8 cellular contexts compared by ENCODE assay signal in genomic region chr17:29042679-29043538, GRCh38. TPM values are rescaled to one million over a fixed set of nuclear protein-coding genes. Genes with fewer than 3 reads are reported as not detected.
DNase-seq lines count a peak whose midpoint lies in the region; ATAC-seq, FAIRE-seq and TF ChIP-seq lines count a peak whose summit lies in the region.

Gene PIPOX, plus strand, starts transcription at chr17:29043141. Its CDS starts 85 bp downstream, at chr17:29043226.

- ATAC-seq in activated B cell treated with CpG ODN at 0.5 μM for 24 hours (ENCODE audit: low read depth) (peak; percentile 77), HG03175 (IDR thresholded peaks at IDR 0.05; ENCODE audit: unreplicated experiment) (no peak)

- FAIRE-seq in H54 (lab: Jason Lieb, UNC) = no peak

- H3K27me3 ChIP-seq in iPS-18a (ENCODE audit: control insufficient read depth, insufficient read depth, low read length) (no peaks in the 10 kb centered on the region), stomach (peaks cover 0 to 6% (median 2%) of the 10 kb centered on the region in 3 donors)

- peak within 1 kb of the TSS; percentile 31 for H3K9ac ChIP-seq in iPS-18a (ENCODE audit: low read length)

- no peak for TF ChIP-seq CTCF in GM12865 (IDR thresholded peaks at IDR 0.05; ENCODE audit: insufficient read depth, low read depth, low read length, missing control alignments)
- TF ChIP-seq CTCF in activated B cell treated with CpG ODN at 0.5 μM for 24 hours (IDR thresholded peaks at IDR 0.05) = no peak
- TF ChIP-seq CTCF in stomach (IDR thresholded peaks at IDR 0.05) = no peak

- H3K4me1 ChIP-seq in iPS-18a (ENCODE audit: control insufficient read depth, low read depth, low read length) (peaks cover 45% of the 10 kb centered on the region), stomach (peaks cover 0 to 15% (median 12%) of the 10 kb centered on the region in 4 donors)

- no peak within 1 kb of the TSS for H3K27ac Mint-ChIP-seq in activated B cell treated with CpG ODN at 0.5 μM for 24 hours

- H3K36me3 ChIP-seq in iPS-18a (ENCODE audit: control insufficient read depth, low read depth, low read length) = peaks cover 3% of the 10 kb centered on the region
- no peaks in the 10 kb centered on the region for H3K36me3 ChIP-seq in stomach

- CTCF ChIA-PET in activated B cell treated with CpG ODN at 0.5 μM for 24 hours (lab: Charles Lee) = no interaction called here

- H3K9me3 Mint-ChIP-seq in activated B cell treated with CpG ODN at 0.5 μM for 24 hours = no peaks in the 10 kb centered on the region

- DNase-seq in GM12865 (ENCODE audit: low read depth) (peak; percentile 18), NCI-H1930 (lab: John Stamatoyannopoulos, UW) (peak; percentile 14 to 58), activated B cell treated with CpG ODN at 0.5 μM for 24 hours (no peak), stomach (no peak), H54 (ENCODE audit: insufficient read length, low spot score) (no peak), AG20443 (ENCODE audit: low spot score) (no peak)

- H3K36me3 Mint-ChIP-seq in activated B cell treated with CpG ODN at 0.5 μM for 24 hours (ENCODE audit: low read depth) = no peaks in the 10 kb centered on the region

- H3K4me3 Mint-ChIP-seq in activated B cell treated with CpG ODN at 0.5 μM for 24 hours = no peak within 1 kb of the TSS

- peaks cover 3% of the 10 kb centered on the region for H3K27me3 Mint-ChIP-seq in activated B cell treated with CpG ODN at 0.5 μM for 24 hours

- TF ChIP-seq POLR2A in stomach (IDR thresholded peaks at IDR 0.05) (no peak), H54 (IDR thresholded peaks at IDR 0.05; ENCODE audit: low read depth, low read length) (no peak)

- intact Hi-C loops in activated B cell treated with CpG ODN at 0.5 μM for 24 hours (cut with micrococcal nuclease) (no loop called here), stomach (cut with DNase I; ENCODE audit: low total_unique reads) (no loop called here)

- H3K9me3 ChIP-seq in iPS-18a (ENCODE audit: control insufficient read depth, low read depth, low read length) (no peaks in the 10 kb centered on the region), stomach (no peaks in the 10 kb centered on the region)

- whole genome bisulfite sequencing in stomach, 5 donors = 34 to 39% (median 35%) methylated on average over 11 to 13 of the region's 13 CpGs

- TF ChIP-seq EP300 in stomach (IDR thresholded peaks at IDR 0.05) = no peak

- POLR2A ChIA-PET in activated B cell treated with CpG ODN at 0.5 μM for 24 hours (lab: Charles Lee) = no interaction called here

- H3K27ac ChIP-seq in iPS-18a (ENCODE audit: low read length) (peak within 1 kb of the TSS; percentile 82), stomach (peak within 1 kb of the TSS in 3 of 5 donors; percentile 15 to 44 (median 32))

- peaks cover 25% of the 10 kb centered on the region for H3K4me1 Mint-ChIP-seq in activated B cell treated with CpG ODN at 0.5 μM for 24 hours

- no peak within 1 kb of the TSS for H3K4me3 ChIP-seq in GM12865 (ENCODE audit: low read depth, low read length)
- peak within 1 kb of the TSS; percentile 26 for H3K4me3 ChIP-seq in iPS-18a (ENCODE audit: low read length)
- peak within 1 kb of the TSS in 2 of 4 donors; percentile 1 to 13 for H3K4me3 ChIP-seq in stomach

RNA-seq across cellular contexts. Expression of gene PIPOX, which starts in this region (rescaled TPM):
- 8.7 and 8.8 TPM in 2 replicates for total RNA-seq in activated B cell treated with CpG ODN at 0.5 μM for 24 hours
- total RNA-seq in stomach = 10 to 100 TPM in 1 of 5 donors, 1 to 10 TPM in 3, not detected in 1; 1.8 to 13.8 (median 5.2) TPM
- polyA plus RNA-seq in stomach = under 1 TPM; 0.31 to 0.70 (median 0.50) TPM

Comparison
In these comparisons a context has a peak if more than half of its experiments do, and no peak if none do; other contexts are left out.
1. DNase-seq: peak in GM12865 (single experiment) and NCI-H1930 (2 of 2); none in activated B cell treated with CpG ODN at 0.5 μM for 24 hours (single experiment), stomach (single experiment), H54 (single experiment) and AG20443 (single experiment).